In the genomic region with DNA sequence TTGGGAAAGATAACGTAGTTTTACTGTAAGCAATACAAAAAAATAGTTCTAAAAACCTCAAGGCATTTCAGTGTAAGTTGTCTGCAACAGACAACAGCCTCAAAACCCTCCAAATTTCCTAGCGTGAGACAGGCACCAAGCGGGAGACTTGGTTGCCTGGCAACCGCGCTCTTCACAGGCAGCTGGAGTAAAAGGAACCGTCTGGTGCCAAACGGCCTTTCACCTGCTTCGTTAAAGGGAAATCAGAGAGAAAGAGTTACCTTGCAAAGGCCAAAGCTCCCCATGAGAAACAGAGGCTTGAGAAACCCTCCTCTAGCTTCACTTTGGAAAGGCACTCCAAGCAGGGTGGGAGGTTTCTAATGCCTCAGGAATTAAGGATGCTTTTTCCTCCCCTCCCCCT, we compare ENCODE assay signal across 9 cellular contexts.
DNase-seq lines count a peak whose midpoint lies in the region; ATAC-seq and TF ChIP-seq lines count a peak whose summit lies in the region.
"Had no signal": no experiment of that assay in that cellular context is flagged by ENCODE, and none has a peak within 500 bp of the region (broad histone marks: within the 10 kb centered on the region; RNA-seq: fewer than 3 reads in every experiment).

No MANE protein-coding gene starts in this region.

- DNase-seq in NCI-H1092 (lab: John Stamatoyannopoulos, UW): peak; percentile 92
- DNase-seq in activated naive CD8-positive, alpha-beta T cell treated with anti-CD3 and anti-CD28 coated beads for 36 hours: peak; percentile 36
- DNase-seq in nephron progenitor cell: peak; percentile 56
- DNase-seq in amniotic stem cell (lab: John Stamatoyannopoulos, UW): no peak
- DNase-seq in SIG-M5 treated with dmso at 0.1 percent for 504 hours (lab: John Stamatoyannopoulos, UW; ENCODE audit: unreplicated experiment): no peak
- DNase-seq in CD4-positive, alpha-beta T cell: no peak

- ATAC-seq in GM19372 (IDR thresholded peaks at IDR 0.05; ENCODE audit: low read depth, unreplicated experiment) (peak; percentile 72), HG02610 (IDR thresholded peaks at IDR 0.05; ENCODE audit: unreplicated experiment) (no peak)
- ATAC-seq in CD4-positive, alpha-beta T cell (ENCODE audit: poor library complexity): no peak

- POLR2A ChIA-PET in CD4-positive, alpha-beta T cell (lab: Charles Lee): interaction anchor here (0.7 kb wide), 1 partner anchor 14 kb away, joined by 3 read pairs; no protein-coding TSS in a partner anchor

- H3K27me3 ChIP-seq in CD4-positive, alpha-beta T cell (ENCODE audit: control insufficient read depth, insufficient read depth, low read length): no peaks in the 10 kb centered on the region

- H3K9me3 ChIP-seq in CD4-positive, alpha-beta T cell (ENCODE audit: control insufficient read depth, low read length): no peaks in the 10 kb centered on the region

- no peak overlapping the region for H3K27ac Mint-ChIP-seq in activated naive CD8-positive, alpha-beta T cell treated with anti-CD3 and anti-CD28 coated beads for 36 hours
- no peak overlapping the region for H3K27ac Mint-ChIP-seq in nephron progenitor cell
- H3K27ac Mint-ChIP-seq in CD4-positive, alpha-beta T cell: no peak overlapping the region
- H3K27ac Mint-ChIP-seq: mesothelial cell of epicardium had no signal

- CTCF ChIA-PET in CD4-positive, alpha-beta T cell (lab: Charles Lee): no interaction called here

- H3K4me3 Mint-ChIP-seq in activated naive CD8-positive, alpha-beta T cell treated with anti-CD3 and anti-CD28 coated beads for 36 hours: no peak overlapping the region
- no peak overlapping the region for H3K4me3 Mint-ChIP-seq in nephron progenitor cell
- no peak overlapping the region for H3K4me3 Mint-ChIP-seq in CD4-positive, alpha-beta T cell
- H3K4me3 Mint-ChIP-seq: mesothelial cell of epicardium had no signal

- no peaks in the 10 kb centered on the region for H3K9me3 Mint-ChIP-seq in activated naive CD8-positive, alpha-beta T cell treated with anti-CD3 and anti-CD28 coated beads for 36 hours
- no peaks in the 10 kb centered on the region for H3K9me3 Mint-ChIP-seq in nephron progenitor cell
- no peaks in the 10 kb centered on the region for H3K9me3 Mint-ChIP-seq in CD4-positive, alpha-beta T cell

- intact Hi-C loops in CD4-positive, alpha-beta T cell (cut with DNase I, micrococcal nuclease): no loop called here

- H3K27ac ChIP-seq in CD4-positive, alpha-beta T cell (ENCODE audit: low read depth, low read length): no peak overlapping the region

- no peak for TF ChIP-seq CTCF in nephron progenitor cell (IDR thresholded peaks at IDR 0.05)
- no peak for TF ChIP-seq CTCF in CD4-positive, alpha-beta T cell (IDR thresholded peaks at IDR 0.05)

- peaks cover 16% of the 10 kb centered on the region for H3K27me3 Mint-ChIP-seq in activated naive CD8-positive, alpha-beta T cell treated with anti-CD3 and anti-CD28 coated beads for 36 hours
- no peaks in the 10 kb centered on the region for H3K27me3 Mint-ChIP-seq in nephron progenitor cell (ENCODE audit: low read depth, poor library complexity)
- H3K27me3 Mint-ChIP-seq in CD4-positive, alpha-beta T cell: peaks cover 5% of the 10 kb centered on the region

- H3K4me1 Mint-ChIP-seq in activated naive CD8-positive, alpha-beta T cell treated with anti-CD3 and anti-CD28 coated beads for 36 hours: peaks cover 3% of the 10 kb centered on the region
- peaks cover 6% of the 10 kb centered on the region for H3K4me1 Mint-ChIP-seq in nephron progenitor cell
- peaks cover 6% of the 10 kb centered on the region for H3K4me1 Mint-ChIP-seq in CD4-positive, alpha-beta T cell (ENCODE audit: low read depth)

- no peaks in the 10 kb centered on the region for H3K36me3 Mint-ChIP-seq in activated naive CD8-positive, alpha-beta T cell treated with anti-CD3 and anti-CD28 coated beads for 36 hours
- H3K36me3 Mint-ChIP-seq in nephron progenitor cell (ENCODE audit: low read depth): no peaks in the 10 kb centered on the region
- H3K36me3 Mint-ChIP-seq in CD4-positive, alpha-beta T cell (ENCODE audit: low read depth): no peaks in the 10 kb centered on the region
- H3K36me3 Mint-ChIP-seq: mesothelial cell of epicardium had no signal

Comparison
In these comparisons a context has a peak if more than half of its experiments do, and no peak if none do; other contexts are left out.
1. DNase-seq: peak in NCI-H1092 (single experiment), activated naive CD8-positive, alpha-beta T cell treated with anti-CD3 and anti-CD28 coated beads for 36 hours (single experiment) and nephron progenitor cell (single experiment); none in amniotic stem cell (single experiment), SIG-M5 treated with dmso at 0.1 percent for 504 hours (single experiment) and CD4-positive, alpha-beta T cell (0 of 10).